ENCODE assay signal across 1 cellular context in genomic region chr2:146579154-146579930, GRCh38.
TF ChIP-seq lines count a peak whose summit lies in the region.

No MANE protein-coding gene starts in this region.

TF ChIP-seq in IMR-90, 13 proteins besides CTCF, POLR2A, EP300 and RAD21:
- TF ChIP-seq FOS (IDR thresholded peaks at IDR 0.05; ENCODE audit: low read depth, low read length), result 0 out of 2 replicates have a peak, but pooled peaks have one; percentile 11
- no peak for TF ChIP-seq SMC3 (IDR thresholded peaks at IDR 0.05; ENCODE audit: low read depth, low read length)
